8 cellular contexts compared by ENCODE assay signal in the genomic region with DNA sequence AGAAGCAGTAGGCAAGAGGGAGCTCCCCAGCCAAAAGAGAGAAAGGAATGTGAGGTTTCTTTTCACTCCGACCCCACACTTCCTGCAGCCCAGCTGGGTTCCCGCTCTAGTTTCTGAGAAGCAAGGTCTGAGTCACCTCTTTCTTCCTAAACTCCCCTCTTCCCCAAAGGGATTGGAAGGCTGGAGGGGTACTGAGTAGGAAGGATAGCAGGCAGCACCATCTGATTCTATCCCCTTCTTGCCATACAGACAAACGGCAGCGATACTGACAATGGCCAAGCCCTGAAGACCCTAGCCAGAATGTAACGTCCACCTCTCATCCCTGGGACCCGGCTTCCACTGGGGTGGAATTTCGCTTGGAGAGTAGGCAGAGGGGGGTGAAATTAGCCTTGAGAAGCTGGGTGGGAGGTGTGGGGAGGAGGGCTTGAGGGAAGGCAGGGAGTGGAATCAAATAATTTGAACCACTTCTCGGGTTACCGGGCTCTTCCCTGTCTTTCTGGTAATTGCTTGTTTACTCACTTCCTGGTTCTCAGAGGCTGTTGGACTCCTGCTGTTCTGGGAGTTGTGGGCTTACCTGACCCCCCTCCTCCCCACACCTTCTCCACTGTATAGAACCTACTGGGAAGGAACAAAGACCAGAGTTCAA. TPM values are rescaled to one million over a fixed set of nuclear protein-coding genes. Genes with fewer than 3 reads are reported as not detected.
DNase-seq lines count a peak whose midpoint lies in the region; ATAC-seq and TF ChIP-seq lines count a peak whose summit lies in the region.

No MANE protein-coding gene starts in this region.

- no peak overlapping the region for H3K4me3 ChIP-seq in spleen

- peak overlapping the region in 6 of 8 donors; percentile 3 to 63 (median 37) for H3K27ac ChIP-seq in spleen

- no peak for TF ChIP-seq CTCF in spleen (IDR thresholded peaks at IDR 0.05 in 8 of 11, conservative IDR thresholded peaks at IDR 0.05 in 3 of 11)

- H3K4me1 Mint-ChIP-seq in activated naive CD4-positive, alpha-beta T cell treated with anti-CD3 and anti-CD28 coated beads for 36 hours (ENCODE audit: low read depth): peaks cover 85% of the 10 kb centered on the region

- H3K27ac Mint-ChIP-seq in activated naive CD4-positive, alpha-beta T cell treated with anti-CD3 and anti-CD28 coated beads for 36 hours: peak overlapping the region; percentile 99

- TF ChIP-seq POLR2A in spleen (IDR thresholded peaks at IDR 0.05): no peak

- DNase-seq in activated naive CD4-positive, alpha-beta T cell treated with anti-CD3 and anti-CD28 coated beads for 36 hours: no peak
- no peak for DNase-seq in activated naive CD4-positive, alpha-beta T cell treated with anti-CD3 and anti-CD28 coated beads, Interleukin-2, amount 50 U/mL, for 16 hours
- DNase-seq in NCI-H748 (lab: John Stamatoyannopoulos, UW; ENCODE audit: unreplicated experiment) (peak; percentile 91), ecto neural progenitor cell (ENCODE audit: low spot score) (peak; percentile 48), spleen (no peak), NCI-H1694 (lab: John Stamatoyannopoulos, UW) (no peak), Right ventricle myocardium superior (no peak), head of caudate nucleus (no peak)

- 55 to 64% (median 57%) methylated on average over 9 of the region's 9 CpGs for WGBS in spleen, 5 donors

- peaks cover 29 to 95% (median 75%) of the 10 kb centered on the region in 6 donors for H3K4me1 ChIP-seq in spleen

- peaks cover 8% of the 10 kb centered on the region for H3K27me3 Mint-ChIP-seq in activated naive CD4-positive, alpha-beta T cell treated with anti-CD3 and anti-CD28 coated beads for 36 hours (ENCODE audit: low read depth)

- H3K36me3 ChIP-seq in spleen: no peaks in the 10 kb centered on the region

- no peaks in the 10 kb centered on the region for H3K36me3 Mint-ChIP-seq in activated naive CD4-positive, alpha-beta T cell treated with anti-CD3 and anti-CD28 coated beads for 36 hours (ENCODE audit: low read depth)

- no peak for ATAC-seq in Right ventricle myocardium superior (ENCODE audit: poor library complexity)

- H3K9me3 Mint-ChIP-seq in activated naive CD4-positive, alpha-beta T cell treated with anti-CD3 and anti-CD28 coated beads for 36 hours: no peaks in the 10 kb centered on the region

- H3K9me3 ChIP-seq in spleen: no peaks in the 10 kb centered on the region

- CTCF ChIA-PET in activated naive CD4-positive, alpha-beta T cell treated with anti-CD3 and anti-CD28 coated beads for 36 hours (lab: Charles Lee): interaction anchor here (1.4 to 2.8 kb wide), 2 partner anchors 11 kb away, joined by 6 to 7 read pairs; no protein-coding TSS in a partner anchor

- no peaks in the 10 kb centered on the region for H3K27me3 ChIP-seq in spleen (replicated peaks in 1 of 7)

- no peak overlapping the region for H3K4me3 Mint-ChIP-seq in activated naive CD4-positive, alpha-beta T cell treated with anti-CD3 and anti-CD28 coated beads for 36 hours

- intact Hi-C loops in activated naive CD4-positive, alpha-beta T cell treated with anti-CD3 and anti-CD28 coated beads for 36 hours (cut with micrococcal nuclease): no loop called here
- intact Hi-C loops in spleen (cut with DNase I; ENCODE audit: low total_unique reads): no loop called here
- intact Hi-C loops in Right ventricle myocardium superior (cut with DNase I): no loop called here
- intact Hi-C loops in head of caudate nucleus (cut with DNase I): no loop called here

RNA-seq across cellular contexts. Expression of a gene that starts 13.2 kb away (rescaled TPM):
- 10 to 100 TPM; 33.5 to 34.4 TPM for total RNA-seq in activated naive CD4-positive, alpha-beta T cell treated with anti-CD3 and anti-CD28 coated beads for 36 hours
- total RNA-seq in spleen (10 to 100 TPM; 33.4 to 62.3 (median 40.8) TPM), Right ventricle myocardium superior (15.1 TPM)
- 10 to 100 TPM; 21.3 to 33.9 (median 32.7) TPM for polyA plus RNA-seq in spleen

Comparison
In these comparisons a context has a peak if more than half of its experiments do, and no peak if none do; other contexts are left out.
1. DNase-seq: peak in NCI-H748 (single experiment) and ecto neural progenitor cell (single experiment); none in activated naive CD4-positive, alpha-beta T cell treated with anti-CD3 and anti-CD28 coated beads for 36 hours (single experiment), activated naive CD4-positive, alpha-beta T cell treated with anti-CD3 and anti-CD28 coated beads, Interleukin-2, amount 50 U/mL, for 16 hours (single experiment), spleen (single experiment), NCI-H1694 (single experiment), Right ventricle myocardium superior (single experiment) and head of caudate nucleus (0 of 42).